19 cellular contexts compared by ENCODE assay signal in the genomic region with DNA sequence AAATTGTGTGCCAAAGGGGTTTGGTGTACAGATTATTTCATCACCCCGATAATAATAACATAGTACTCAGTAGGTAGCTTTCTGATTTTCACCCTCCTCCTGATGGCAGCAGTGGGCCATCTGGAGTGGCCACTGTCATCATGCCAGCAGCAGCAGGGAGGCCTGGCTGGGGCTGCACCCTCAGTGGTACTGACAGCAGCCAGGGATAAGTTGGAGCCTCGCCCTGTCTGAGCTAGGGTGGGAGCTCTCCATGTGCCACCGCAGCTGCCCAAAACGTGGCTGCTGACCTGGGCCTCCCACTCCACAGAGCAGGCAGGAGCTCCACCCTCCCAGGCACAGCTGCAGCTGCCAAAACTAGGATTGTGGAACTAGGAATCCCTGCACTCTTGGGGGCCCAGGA.
DNase-seq lines count a peak whose midpoint lies in the region; ATAC-seq and TF ChIP-seq lines count a peak whose summit lies in the region.
"Had no signal": no experiment of that assay in that cellular context is flagged by ENCODE, and none has a peak within 500 bp of the region (broad histone marks: within the 10 kb centered on the region; RNA-seq: fewer than 3 reads in every experiment).

No MANE protein-coding gene starts in this region.

- H3K4me1 ChIP-seq in SJCRH30 (no peaks in the 10 kb centered on the region), tibial artery (no peaks in the 10 kb centered on the region)
- H3K4me1 ChIP-seq: A549 had no signal

- H3K4me3 ChIP-seq in SJCRH30 = no peak overlapping the region
- no peak overlapping the region for H3K4me3 ChIP-seq in tibial artery
- H3K4me3 ChIP-seq: A549, coronary artery had no signal

- intact Hi-C loops in tibial artery (cut with DNase I; ENCODE audit: low total_unique reads) = no loop called here

- no peaks in the 10 kb centered on the region for H3K27me3 ChIP-seq in SJCRH30
- no peaks in the 10 kb centered on the region for H3K27me3 ChIP-seq in tibial artery

- H3K27ac ChIP-seq in SJCRH30 (no peak overlapping the region), substantia nigra (ENCODE audit: low read depth, low read length, poor library complexity, severe bottlenecking) (no peak overlapping the region), tibial artery (no peak overlapping the region)
- H3K27ac ChIP-seq: A549, coronary artery had no signal

- ATAC-seq in HG03342 (IDR thresholded peaks at IDR 0.05; ENCODE audit: unreplicated experiment) = no peak
- ATAC-seq in GM21723 (IDR thresholded peaks at IDR 0.05; ENCODE audit: unreplicated experiment) = no peak
- ATAC-seq: A549, natural killer cell, Panc1 had no signal

- DNase-seq in NCI-H82 (lab: John Stamatoyannopoulos, UW) (peak; percentile 18), NCI-H82 treated with DMSO at 0.1 percent for 48 hours (lab: John Stamatoyannopoulos, UW; ENCODE audit: unreplicated experiment) (no peak), SJCRH30 (peak; percentile 8 to 13), inferior parietal cortex (ENCODE audit: extremely low spot score) (peak; percentile 8), substantia nigra (lab: John Stamatoyannopoulos, UW) (peak in 35 of 49 donors; percentile 1 to 77 (median 23)), tibial artery (no peak)
- DNase-seq: activated CD4-positive, alpha-beta memory T cell treated with anti-CD3 and anti-CD28 coated beads for 36 hours; activated T-cell treated with anti-CD3 and anti-CD28 coated beads, Interleukin-2, amount 50 U/mL, for 4 hours; DMS79 treated with DMSO at 0.1 percent for 48 hours; mammary epithelial cell; natural killer cell; NCI-H187 treated with DMSO at 0.1 percent for 48 hours; NCI-H510A; stimulated activated naive CD4-positive, alpha-beta T cell treated with Interleukin-2 at 50 U/mL for 16 hours had no signal

- H3K36me3 ChIP-seq in SJCRH30 (no peaks in the 10 kb centered on the region), tibial artery (no peaks in the 10 kb centered on the region)

- no peak for TF ChIP-seq CTCF in tibial artery (IDR thresholded peaks at IDR 0.05)

- H3K9me3 ChIP-seq in SJCRH30 (replicated peaks) (no peaks in the 10 kb centered on the region), tibial artery (peaks cover 0 to 5% (median 0%) of the 10 kb centered on the region in 3 donors)
- H3K9me3 ChIP-seq: A549 had no signal

Comparison
In these comparisons a context has a peak if more than half of its experiments do, and no peak if none do; other contexts are left out.
1. DNase-seq: peak in NCI-H82 (single experiment), SJCRH30 (2 of 2), inferior parietal cortex (single experiment) and substantia nigra (35 of 49); none in NCI-H82 treated with DMSO at 0.1 percent for 48 hours (single experiment) and tibial artery (0 of 2).